In the genomic region with DNA sequence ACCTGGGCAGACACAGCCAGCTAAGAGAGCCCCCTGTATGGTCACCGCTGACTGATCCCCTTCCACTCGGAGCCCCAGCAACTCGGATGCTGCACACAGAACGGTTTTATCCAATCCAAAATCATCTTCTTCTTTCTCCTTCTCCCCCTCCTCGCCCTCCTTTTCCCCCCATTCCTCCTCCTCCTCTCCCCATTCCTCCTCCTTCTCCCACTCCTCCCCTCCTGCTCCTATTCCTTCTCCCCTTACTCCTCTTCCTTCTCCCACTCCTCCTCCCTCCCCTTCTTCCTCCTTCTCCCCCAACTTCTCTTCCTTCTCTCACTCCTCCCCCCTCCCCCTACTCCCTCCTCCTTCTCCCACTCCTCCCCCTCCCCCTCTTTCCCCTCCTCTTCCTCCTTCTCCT, we compare ENCODE assay signal across 29 cellular contexts.
"Had no signal": no experiment of that assay in that cellular context is flagged by ENCODE, and none has a peak within 500 bp of the region (broad histone marks: within the 10 kb centered on the region; RNA-seq: fewer than 3 reads in every experiment).

No MANE protein-coding gene starts in this region.

- H3K4me3 ChIP-seq: esophagus squamous epithelium, left ventricle myocardium inferior, lung, mucosa of descending colon, skin epidermis, thoracic aorta, uterus had no signal

- H3K9me3 ChIP-seq: esophagus squamous epithelium, mucosa of descending colon, thoracic aorta, uterus had no signal

- H3K27ac Mint-ChIP-seq: activated CD4-positive, alpha-beta memory T cell treated with anti-CD3 and anti-CD28 coated beads, Interleukin-2, amount 10 ng/mL, durations not matched to agents 7 days and 5 days; activated CD4-positive, alpha-beta T cell treated with anti-CD3 and anti-CD28 coated beads, Interleukin-2, amount 10 ng/mL, durations not matched to agents 7 days and 5 days; activated naive CD4-positive, alpha-beta T cell treated with anti-CD3 and anti-CD28 coated beads, Interleukin-2, amount 50 U/mL, for 24 hours; activated naive CD8-positive, alpha-beta T cell treated with anti-CD3 and anti-CD28 coated beads, Interleukin-2, amount 50 U/mL, for 24 hours; activated T-helper 2 cell treated with anti-CD3 and anti-CD28 coated beads, Interferon-gamma antibody, Interleukin-2, Interleukin-4, amounts not matched to agents 10 μg/mL and 5 μg/mL and 100 μg/mL, durations not matched to agents 14 hours and 24 hours and 36 hours; stimulated activated naive CD8-positive, alpha-beta T cell treated with anti-CD3 and anti-CD28 coated beads, Interleukin-15, Interleukin-2, amounts not matched to agents 100 ng/mL and 50 ng/mL, for 24 hours; T-helper 1 cell treated with Interleukin-12 subunit alpha and Interleukin-12 subunit beta and Interleukin-4 antibody, amounts not matched to agents 30 μg/mL and 1 μg/mL, for 36 hours had no signal

- FAIRE-seq: endometrium, islet of Langerhans had no signal

- H3K27me3 Mint-ChIP-seq: activated CD4-positive, alpha-beta memory T cell treated with anti-CD3 and anti-CD28 coated beads, Interleukin-2, amount 10 ng/mL, durations not matched to agents 7 days and 5 days; activated naive CD4-positive, alpha-beta T cell treated with anti-CD3 and anti-CD28 coated beads, Interleukin-2, amount 50 U/mL, for 24 hours; activated naive CD8-positive, alpha-beta T cell treated with anti-CD3 and anti-CD28 coated beads, Interleukin-2, amount 50 U/mL, for 24 hours; stimulated activated naive CD8-positive, alpha-beta T cell treated with anti-CD3 and anti-CD28 coated beads, Interleukin-15, Interleukin-2, amounts not matched to agents 100 ng/mL and 50 ng/mL, for 24 hours; type B pancreatic cell had no signal

- DNase-seq: activated CD4-positive, alpha-beta memory T cell treated with anti-CD3 and anti-CD28 coated beads, Interleukin-2, amount 10 ng/mL, durations not matched to agents 7 days and 5 days; activated CD4-positive, alpha-beta T cell treated with anti-CD3 and anti-CD28 coated beads for 1 hour; activated CD4-positive, alpha-beta T cell treated with anti-CD3 and anti-CD28 coated beads, Interleukin-2, amount 10 ng/mL, durations not matched to agents 7 days and 5 days; activated CD8-positive, alpha-beta memory T cell treated with anti-CD3 and anti-CD28 coated beads, Interleukin-2, amount 50 U/mL, for 48 hours; activated naive CD8-positive, alpha-beta T cell treated with anti-CD3 and anti-CD28 coated beads, Interleukin-2, amount 50 U/mL, for 24 hours; activated T-cell treated with anti-CD3 and anti-CD28 coated beads, Interleukin-2, amount 50 U/mL, for 4 hours; amygdala; central memory CD4-positive, alpha-beta T cell; effector CD4-positive, alpha-beta T cell; esophagus squamous epithelium; foreskin melanocyte; left ventricle myocardium inferior; mucosa of descending colon; stimulated activated CD4-positive, alpha-beta T cell treated with anti-CD3 and anti-CD28 coated beads, Interleukin-12 subunit alpha, Interleukin-12 subunit beta, amount 100 ng/mL, for 4 hours; stimulated activated CD4-positive, alpha-beta T cell treated with anti-CD3 and anti-CD28 coated beads, Interleukin-4, amount 100 ng/mL, for 1 hour; T-helper 9 cell; uterus had no signal

- H3K27me3 ChIP-seq: esophagus squamous epithelium, uterus had no signal

- H3K36me3 ChIP-seq: esophagus squamous epithelium, left ventricle myocardium inferior, thoracic aorta, uterus had no signal

- H3K4me1 Mint-ChIP-seq: activated naive CD8-positive, alpha-beta T cell treated with anti-CD3 and anti-CD28 coated beads, Interleukin-2, amount 50 U/mL, for 24 hours had no signal

- H3K4me3 Mint-ChIP-seq: activated CD4-positive, alpha-beta memory T cell treated with anti-CD3 and anti-CD28 coated beads, Interleukin-2, amount 10 ng/mL, durations not matched to agents 7 days and 5 days; activated CD4-positive, alpha-beta T cell treated with anti-CD3 and anti-CD28 coated beads, Interleukin-2, amount 10 ng/mL, durations not matched to agents 7 days and 5 days; activated naive CD4-positive, alpha-beta T cell treated with anti-CD3 and anti-CD28 coated beads, Interleukin-2, amount 50 U/mL, for 24 hours; activated naive CD8-positive, alpha-beta T cell treated with anti-CD3 and anti-CD28 coated beads, Interleukin-2, amount 50 U/mL, for 24 hours; activated T-cell treated with anti-CD3 and anti-CD28 coated beads, Interleukin-2, amount 50 U/mL, for 4 hours; stimulated activated naive CD8-positive, alpha-beta T cell treated with anti-CD3 and anti-CD28 coated beads, Interleukin-15, Interleukin-2, amounts not matched to agents 100 ng/mL and 50 ng/mL, for 24 hours; T-helper 1 cell treated with Interleukin-12 subunit alpha and Interleukin-12 subunit beta and Interleukin-4 antibody, amounts not matched to agents 30 μg/mL and 1 μg/mL, for 36 hours; type B pancreatic cell had no signal

- H3K9me3 Mint-ChIP-seq: activated T-cell treated with anti-CD3 and anti-CD28 coated beads, Interleukin-2, amount 50 U/mL, for 4 hours; stimulated activated naive CD8-positive, alpha-beta T cell treated with anti-CD3 and anti-CD28 coated beads, Interleukin-15, Interleukin-2, amounts not matched to agents 100 ng/mL and 50 ng/mL, for 24 hours; type B pancreatic cell had no signal

- ATAC-seq: activated naive CD8-positive, alpha-beta T cell treated with anti-CD3 and anti-CD28 coated beads, Interleukin-2, amount 50 U/mL, for 24 hours; activated T-cell treated with anti-CD3 and anti-CD28 coated beads, Interleukin-2, amount 50 U/mL, for 4 hours; mucosa of descending colon; sciatic nerve had no signal

- H3K27ac ChIP-seq: epithelial cell of prostate, esophagus squamous epithelium, left ventricle myocardium inferior, skin epidermis, thoracic aorta, uterus had no signal
